8 cellular contexts compared by ENCODE assay signal in genomic region chr20:38723982-38724602, GRCh38. TPM values are rescaled to one million over a fixed set of nuclear protein-coding genes. Genes with fewer than 3 reads are reported as not detected.
A peak's percentile ranks its signal among the peaks of the same experiment; 100 is the strongest.
DNase-seq lines count a peak whose midpoint lies in the region; ATAC-seq and TF ChIP-seq lines count a peak whose summit lies in the region.

TSS of gene SLC32A1 (plus strand) at chr20:38724486. CDS start at chr20:38724725, 239 bp downstream.

- H3K36me3 Mint-ChIP-seq in activated CD8-positive, alpha-beta T cell treated with anti-CD3 and anti-CD28 coated beads for 36 hours (ENCODE audit: low read depth) = no peaks in the 10 kb centered on the region
- H3K36me3 Mint-ChIP-seq in osteocyte (ENCODE audit: unreplicated experiment) = peaks cover 3% of the 10 kb centered on the region

- H3K4me1 ChIP-seq in DOHH2 (ENCODE audit: control insufficient read depth, low read length) = peaks cover 18% of the 10 kb centered on the region

- POLR2A ChIA-PET in activated CD8-positive, alpha-beta T cell treated with anti-CD3 and anti-CD28 coated beads for 36 hours (lab: Charles Lee) = interaction anchor here (1.1 kb wide), 1 partner anchor 33 kb away, joined by 3 read pairs; no protein-coding TSS in a partner anchor

- H3K9me3 Mint-ChIP-seq in activated CD8-positive, alpha-beta T cell treated with anti-CD3 and anti-CD28 coated beads for 36 hours = peaks cover 3% of the 10 kb centered on the region
- no peaks in the 10 kb centered on the region for H3K9me3 Mint-ChIP-seq in osteocyte (ENCODE audit: unreplicated experiment)

- H3K27ac ChIP-seq in DOHH2 (ENCODE audit: low read depth, low read length) = no peak within 1 kb of the TSS

- intact Hi-C loops in activated CD8-positive, alpha-beta T cell treated with anti-CD3 and anti-CD28 coated beads for 36 hours (cut with micrococcal nuclease) = no loop called here

- peaks cover 39% of the 10 kb centered on the region for H3K4me1 Mint-ChIP-seq in activated CD8-positive, alpha-beta T cell treated with anti-CD3 and anti-CD28 coated beads for 36 hours (ENCODE audit: low read depth)
- H3K4me1 Mint-ChIP-seq in osteocyte (ENCODE audit: unreplicated experiment) = peaks cover 22% of the 10 kb centered on the region

- H3K27ac Mint-ChIP-seq in activated CD8-positive, alpha-beta T cell treated with anti-CD3 and anti-CD28 coated beads for 36 hours = no peak within 1 kb of the TSS
- H3K27ac Mint-ChIP-seq in osteocyte (ENCODE audit: unreplicated experiment) = no peak within 1 kb of the TSS

- no peak for ATAC-seq in activated CD8-positive, alpha-beta T cell treated with anti-CD3 and anti-CD28 coated beads for 36 hours
- ATAC-seq in HG02870 (IDR thresholded peaks at IDR 0.05; ENCODE audit: unreplicated experiment) (no peak), GM19328 (IDR thresholded peaks at IDR 0.05; ENCODE audit: unreplicated experiment) (no peak)

- DNase-seq in 8988T (peak; percentile 31), NCI-H446 (lab: John Stamatoyannopoulos, UW) (no peak), osteocyte (ENCODE audit: extremely low spot score, unreplicated experiment) (no peak)
- peak; percentile 12 for DNase-seq in activated CD8-positive, alpha-beta T cell treated with anti-CD3 and anti-CD28 coated beads for 36 hours

- no peaks in the 10 kb centered on the region for H3F3A ChIP-seq in DOHH2 (ENCODE audit: control insufficient read depth, insufficient read depth)

- peak within 1 kb of the TSS; percentile 34 for H3K4me2 ChIP-seq in DOHH2 (ENCODE audit: low read length)

- H3K36me3 ChIP-seq in DOHH2 (ENCODE audit: control insufficient read depth, low read length) = no peaks in the 10 kb centered on the region

- H3K27me3 Mint-ChIP-seq in activated CD8-positive, alpha-beta T cell treated with anti-CD3 and anti-CD28 coated beads for 36 hours = peaks cover 82% of the 10 kb centered on the region
- H3K27me3 Mint-ChIP-seq in osteocyte (ENCODE audit: unreplicated experiment) = peaks cover 89% of the 10 kb centered on the region

- H3K9me3 ChIP-seq in DOHH2 (ENCODE audit: control insufficient read depth, insufficient read depth, low read length) = no peaks in the 10 kb centered on the region

- H3K4me3 Mint-ChIP-seq in activated CD8-positive, alpha-beta T cell treated with anti-CD3 and anti-CD28 coated beads for 36 hours = no peak within 1 kb of the TSS
- no peak within 1 kb of the TSS for H3K4me3 Mint-ChIP-seq in osteocyte (ENCODE audit: unreplicated experiment)

- peaks cover 42% of the 10 kb centered on the region for H3K27me3 ChIP-seq in DOHH2 (ENCODE audit: control insufficient read depth, low read length)

- H3K4me3 ChIP-seq in DOHH2 (ENCODE audit: low read length) (peak within 1 kb of the TSS; percentile 26), iPS-11a (ENCODE audit: low read depth, low read length) (peak within 1 kb of the TSS; percentile 6)

- H3K9me2 ChIP-seq in DOHH2 (replicated peaks; ENCODE audit: control insufficient read depth, low read length) = no peaks in the 10 kb centered on the region

- no peaks in the 10 kb centered on the region for H4K20me1 ChIP-seq in DOHH2 (ENCODE audit: control insufficient read depth, insufficient read depth, low read depth, low read length)

- CTCF ChIA-PET in activated CD8-positive, alpha-beta T cell treated with anti-CD3 and anti-CD28 coated beads for 36 hours (lab: Charles Lee) = interaction anchor here (1.1 to 5.3 kb wide), 6 partner anchors 18 to 171 kb away, joined by 3 to 53 read pairs (median 12); partner anchors contain the start of gene ACTR5

- TF ChIP-seq CTCF in DOHH2 (IDR thresholded peaks at IDR 0.05; ENCODE audit: low read depth, low read length, poor library complexity, severe bottlenecking) (no peak), osteocyte (IDR thresholded peaks at IDR 0.05) (no peak)
- no peak for TF ChIP-seq CTCF in activated CD8-positive, alpha-beta T cell treated with anti-CD3 and anti-CD28 coated beads for 36 hours (IDR thresholded peaks at IDR 0.05)

- no peaks in the 10 kb centered on the region for H3K79me2 ChIP-seq in DOHH2 (ENCODE audit: control insufficient read depth, low read length)

RNA-seq across cellular contexts. Expression of gene SLC32A1, which starts in this region (rescaled TPM):
- not detected for total RNA-seq in activated CD8-positive, alpha-beta T cell treated with anti-CD3 and anti-CD28 coated beads for 36 hours
- total RNA-seq in osteocyte = not detected in 2 replicates

Comparison
In these comparisons a context has a peak if more than half of its experiments do, and no peak if none do; other contexts are left out.
1. Peak in DNase-seq in activated CD8-positive, alpha-beta T cell treated with anti-CD3 and anti-CD28 coated beads for 36 hours; RNA of the gene not detected or under 1 TPM.